8 cellular contexts compared by ENCODE assay signal in the genomic region with DNA sequence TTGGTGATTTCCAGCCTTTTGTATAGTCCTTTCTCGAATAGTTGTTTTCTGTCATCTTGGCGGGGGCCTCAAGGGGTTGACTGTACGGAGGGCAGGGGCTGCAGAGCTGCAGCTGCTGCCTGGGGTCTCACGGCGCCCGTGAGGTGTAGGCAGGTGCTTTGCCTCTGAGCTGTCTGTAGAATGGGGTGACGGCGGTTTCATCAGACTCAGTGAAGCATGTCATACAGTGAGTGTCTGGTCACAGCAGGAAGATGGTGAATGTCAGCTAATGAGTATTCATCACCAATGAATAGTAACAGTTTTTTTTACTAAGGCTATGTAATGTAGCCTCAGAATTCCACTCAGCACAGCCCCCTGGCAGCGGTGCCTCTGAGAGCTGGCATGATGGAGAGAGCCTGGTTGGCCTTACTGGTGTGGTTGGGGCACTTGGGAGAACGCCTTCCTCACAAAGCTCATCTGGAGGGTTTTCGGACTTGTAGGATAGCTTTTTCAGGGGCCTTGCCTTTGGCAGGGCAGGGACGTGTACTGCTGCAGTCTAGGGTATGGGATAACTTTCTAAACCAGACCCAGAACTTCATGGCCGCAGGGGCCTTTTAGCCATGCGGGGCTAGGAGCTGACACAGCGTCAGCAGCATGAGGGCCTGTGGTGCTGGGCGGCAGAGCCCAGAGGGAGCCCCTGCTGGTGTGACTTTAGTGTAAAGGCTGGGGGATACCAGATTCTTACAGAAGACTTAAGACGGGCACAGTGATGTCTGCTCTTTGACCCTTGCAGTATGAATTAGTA. TPM values are rescaled to one million over a fixed set of nuclear protein-coding genes. Genes with fewer than 3 reads are reported as not detected.
A peak's percentile ranks its signal among the peaks of the same experiment; 100 is the strongest.
DNase-seq lines count a peak whose midpoint lies in the region; ATAC-seq, FAIRE-seq and TF ChIP-seq lines count a peak whose summit lies in the region.

No MANE protein-coding gene starts in this region.

- H3K27me3 Mint-ChIP-seq in IgD-negative memory B cell, result peaks cover 2% of the 10 kb centered on the region
- no peaks in the 10 kb centered on the region for H3K27me3 Mint-ChIP-seq in Calu3 (ENCODE audit: unreplicated experiment)

- H3K9me3 ChIP-seq in lower lobe of right lung, result no peaks in the 10 kb centered on the region
- no peaks in the 10 kb centered on the region for H3K9me3 ChIP-seq in osteoblast (ENCODE audit: low read depth, low read length)
- H3K9me3 ChIP-seq in uterus, result no peaks in the 10 kb centered on the region

- no peak overlapping the region for H3K4me2 ChIP-seq in osteoblast (ENCODE audit: insufficient read depth, low read length)

- H3K9me3 Mint-ChIP-seq in IgD-negative memory B cell (no peaks in the 10 kb centered on the region), Calu3 (ENCODE audit: low read depth, unreplicated experiment) (no peaks in the 10 kb centered on the region)

- H2AFZ ChIP-seq in osteoblast (ENCODE audit: low read length), result no peak overlapping the region

- CTCF ChIA-PET in Calu3 (lab: Charles Lee), result no interaction called here

- H3K36me3 ChIP-seq in lower lobe of right lung (no peaks in the 10 kb centered on the region), osteoblast (ENCODE audit: insufficient read depth, low read length) (peaks cover 14% of the 10 kb centered on the region), uterus (no peaks in the 10 kb centered on the region)

- ATAC-seq in GM21576 (IDR thresholded peaks at IDR 0.05; ENCODE audit: unreplicated experiment), result peak; percentile 78
- no peak for ATAC-seq in lower lobe of right lung

- intact Hi-C loops in Calu3 (cut with micrococcal nuclease; ENCODE audit: unreplicated experiment), result no loop called here
- intact Hi-C loops in lower lobe of right lung (cut with DNase I), result no loop called here
- intact Hi-C loops in uterus (cut with DNase I; ENCODE audit: low total_unique reads), result no loop called here

- H3K4me3 ChIP-seq in astrocyte of the cerebellum (ENCODE audit: low read depth, low read length) (no peak overlapping the region), lower lobe of right lung (no peak overlapping the region), osteoblast (ENCODE audit: insufficient read depth, low read length) (no peak overlapping the region), uterus (no peak overlapping the region)

- H3K4me3 Mint-ChIP-seq in IgD-negative memory B cell (peak overlapping the region in 3 of 4 donors; percentile 10 to 88 (median 82)), Calu3 (ENCODE audit: low read depth, unreplicated experiment) (no peak overlapping the region)

- H3K4me1 ChIP-seq in lower lobe of right lung (peaks cover 67% of the 10 kb centered on the region), osteoblast (ENCODE audit: insufficient read depth, low read length) (peaks cover 29% of the 10 kb centered on the region), uterus (peaks cover 12 to 14% of the 10 kb centered on the region in 2 donors)

- in situ Hi-C loops in astrocyte of the cerebellum (cut with HindIII; ENCODE audit: low sequenced_read_pairs), result loop anchor here (25.0 kb wide), 1 partner anchor 1241 kb away; no protein-coding TSS in a partner anchor

- peak; percentile 9 for TF ChIP-seq CTCF in astrocyte of the cerebellum (IDR thresholded peaks at IDR 0.05; ENCODE audit: low read depth, low read length, missing control alignments)
- no peak for TF ChIP-seq CTCF in Calu3 (IDR thresholded peaks at IDR 0.05; ENCODE audit: unreplicated experiment)
- TF ChIP-seq CTCF in lower lobe of right lung (IDR thresholded peaks at IDR 0.05), result no peak
- TF ChIP-seq CTCF in osteoblast (IDR thresholded peaks at IDR 0.05; ENCODE audit: extremely low read depth, low read depth, low read length), result no peak
- no peak for TF ChIP-seq CTCF in uterus (IDR thresholded peaks at IDR 0.05)

- peak overlapping the region; percentile 11 to 87 (median 47) for H3K27ac Mint-ChIP-seq in IgD-negative memory B cell
- no peak overlapping the region for H3K27ac Mint-ChIP-seq in Calu3 (ENCODE audit: unreplicated experiment)

- peak; percentile 87 for FAIRE-seq in GM18507 (lab: Jason Lieb, UNC)

- BruUV-seq in Calu3 (replicated peaks; lab: Mats Ljungman, UMichigan), result no TSS peak

- no peak for TF ChIP-seq POLR2A in uterus (IDR thresholded peaks at IDR 0.05)

- H3K27me3 ChIP-seq in lower lobe of right lung (ENCODE audit: low read depth) (no peaks in the 10 kb centered on the region), osteoblast (ENCODE audit: insufficient read depth, low read length) (no peaks in the 10 kb centered on the region), uterus (no peaks in the 10 kb centered on the region)

- DNase-seq in GM18507 (ENCODE audit: extremely low spot score, insufficient read length, low read depth) (peak; percentile 68), astrocyte of the cerebellum (ENCODE audit: low read depth) (no peak), Calu3 (no peak), lower lobe of right lung (no peak), osteoblast (ENCODE audit: insufficient read length, low spot score, missing footprints) (no peak), uterus (no peak)

- H3K36me3 Mint-ChIP-seq in IgD-negative memory B cell (peaks cover 3% of the 10 kb centered on the region), Calu3 (ENCODE audit: insufficient read depth, unreplicated experiment) (peaks cover 8% of the 10 kb centered on the region)

- peaks cover 93% of the 10 kb centered on the region for H3K79me2 ChIP-seq in osteoblast (ENCODE audit: insufficient read depth, low read length)

- H3K4me1 Mint-ChIP-seq in IgD-negative memory B cell, result peaks cover 41 to 59% (median 56%) of the 10 kb centered on the region in 3 donors
- peaks cover 51% of the 10 kb centered on the region for H3K4me1 Mint-ChIP-seq in Calu3 (ENCODE audit: low read depth, unreplicated experiment)

- no peak overlapping the region for H3K27ac ChIP-seq in lower lobe of right lung
- no peak overlapping the region for H3K27ac ChIP-seq in osteoblast (ENCODE audit: low read depth, low read length)
- H3K27ac ChIP-seq in uterus, result no peak overlapping the region

- H4K20me1 ChIP-seq in osteoblast (ENCODE audit: insufficient read depth, low read length), result peaks cover 55% of the 10 kb centered on the region

RNA-seq across cellular contexts. Expression of a gene that starts 15.0 kb away (rescaled TPM):
- 1.6 TPM for polyA plus RNA-seq in IgD-negative memory B cell
- total RNA-seq in Calu3 (2022) (34.4 and 39.9 TPM in 2 replicates), lower lobe of right lung (24.1 TPM), osteoblast (16.5 and 21.4 TPM in 2 replicates), uterus (10 to 100 TPM; 14.1 to 43.3 (median 27.2) TPM)
